Comparison of ENCODE assay signal across 19 cellular contexts in genomic region chr1:178076607-178077006, GRCh38. TPM values are rescaled to one million over a fixed set of nuclear protein-coding genes. Genes with fewer than 3 reads are reported as not detected.
A peak's percentile ranks its signal among the peaks of the same experiment; 100 is the strongest.
DNase-seq lines count a peak whose midpoint lies in the region; ATAC-seq and TF ChIP-seq lines count a peak whose summit lies in the region.
"Had no signal": no experiment of that assay in that cellular context is flagged by ENCODE, and none has a peak within 500 bp of the region (broad histone marks: within the 10 kb centered on the region; RNA-seq: fewer than 3 reads in every experiment).

No MANE protein-coding gene starts in this region.

- peaks cover 8% of the 10 kb centered on the region for H3K4me1 Mint-ChIP-seq in WTC11
- H3K4me1 Mint-ChIP-seq: CD14-positive monocyte; CD4-positive, alpha-beta memory T cell; CD4-positive, CD25-positive, alpha-beta regulatory T cell; CD8-positive, alpha-beta memory T cell had no signal

- H3K9me3 Mint-ChIP-seq in WTC11, result no peaks in the 10 kb centered on the region

- no peak overlapping the region for H2AFZ ChIP-seq in smooth muscle cell (ENCODE audit: low read depth)

- POLR2A ChIA-PET in WTC11 (lab: Charles Lee), result interaction anchor here (0.7 kb wide), 1 partner anchor 24 kb away, joined by 5 read pairs; no protein-coding TSS in a partner anchor

- CTCF ChIA-PET in WTC11 (lab: Charles Lee), result no interaction called here

- H3K9me3 ChIP-seq in smooth muscle cell (replicated peaks; ENCODE audit: low read depth), result no peaks in the 10 kb centered on the region
- H3K9me3 ChIP-seq: BE2C, BLaER1 had no signal

- WGBS in smooth muscle cell (ENCODE audit: low lambda C conversion rate), result 67% methylated on average over 2 of the region's 2 CpGs

- H3K4me2 ChIP-seq in smooth muscle cell, result no peak overlapping the region
- H3K4me2 ChIP-seq: BLaER1 had no signal

- peak overlapping the region; percentile 36; the same call in 1 of the 2 replicates for H3K27ac Mint-ChIP-seq in WTC11
- H3K27ac Mint-ChIP-seq: CD14-positive monocyte; CD4-positive, alpha-beta memory T cell; CD4-positive, CD25-positive, alpha-beta regulatory T cell; CD8-positive, alpha-beta memory T cell had no signal

- H4K20me1 ChIP-seq in smooth muscle cell (ENCODE audit: low read depth), result no peaks in the 10 kb centered on the region
- H4K20me1 ChIP-seq: BLaER1 had no signal

- H3K27me3 ChIP-seq in smooth muscle cell (ENCODE audit: low read depth), result no peaks in the 10 kb centered on the region
- H3K27me3 ChIP-seq: BE2C, BLaER1 had no signal

- ATAC-seq in WTC11, result no peak

- no peaks in the 10 kb centered on the region for H3K79me2 ChIP-seq in smooth muscle cell (ENCODE audit: low read depth)

- no peaks in the 10 kb centered on the region for H3K4me1 ChIP-seq in smooth muscle cell (ENCODE audit: low read depth)
- H3K4me1 ChIP-seq: BE2C, BLaER1 had no signal

- no peak overlapping the region for H3K4me3 ChIP-seq in smooth muscle cell
- H3K4me3 ChIP-seq: BLaER1 had no signal

- in situ Hi-C loops in Caki2 (cut with HindIII; ENCODE audit: low pct_unique_long_range_greater_than_20kb, low sequenced_read_pairs), result loop anchor here (25.0 kb wide), 1 partner anchor 211 kb away; no protein-coding TSS in a partner anchor

- no peak overlapping the region for H3K4me3 Mint-ChIP-seq in WTC11
- H3K4me3 Mint-ChIP-seq: CD14-positive monocyte; CD4-positive, alpha-beta memory T cell; CD4-positive, CD25-positive, alpha-beta regulatory T cell; CD8-positive, alpha-beta memory T cell had no signal

- H3F3A ChIP-seq in smooth muscle cell (ENCODE audit: low read depth), result no peaks in the 10 kb centered on the region

- no peak overlapping the region for H3K27ac ChIP-seq in smooth muscle cell (ENCODE audit: low read depth)
- H3K27ac ChIP-seq: BLaER1 had no signal

- H3K36me3 ChIP-seq in smooth muscle cell (ENCODE audit: low read depth), result no peaks in the 10 kb centered on the region
- H3K36me3 ChIP-seq: BE2C, BLaER1 had no signal

- DNase-seq in Caki2 (ENCODE audit: low read depth) (peak; percentile 32), WTC11 (ENCODE audit: low spot score) (no peak), renal cortical epithelial cell (ENCODE audit: low read depth) (peak; percentile 52), GM20000 (ENCODE audit: low spot score) (no peak), smooth muscle cell (lab: John Stamatoyannopoulos, UW; ENCODE audit: unreplicated experiment) (no peak), T-helper 9 cell (no peak)
- DNase-seq: 8988T; ACHN; BE2C; C1 segment of cervical spinal cord; Calu3; CD4-positive, alpha-beta memory T cell; CD4-positive, CD25-positive, alpha-beta regulatory T cell; CD8-positive, alpha-beta memory T cell; COR-L47; DMS79 treated with DMSO at 0.1 percent for 48 hours; GF-D8 had no signal

- H3K27me3 Mint-ChIP-seq in WTC11 (ENCODE audit: low read depth), result no peaks in the 10 kb centered on the region
- H3K27me3 Mint-ChIP-seq: CD4-positive, CD25-positive, alpha-beta regulatory T cell; CD8-positive, alpha-beta memory T cell had no signal

- no peak overlapping the region for H3K9ac ChIP-seq in smooth muscle cell (ENCODE audit: low read depth)
- H3K9ac ChIP-seq: BLaER1 had no signal

- TF ChIP-seq CTCF in WTC11 (IDR thresholded peaks at IDR 0.05) (no peak), GM20000 (IDR thresholded peaks at IDR 0.05; ENCODE audit: extremely low read depth, missing control alignments) (no peak), smooth muscle cell (IDR thresholded peaks at IDR 0.05; ENCODE audit: borderline replicate concordance, insufficient read depth, poor library complexity, severe bottlenecking) (no peak)

- no peaks in the 10 kb centered on the region for H3K36me3 Mint-ChIP-seq in WTC11
- H3K36me3 Mint-ChIP-seq: CD14-positive monocyte; CD4-positive, alpha-beta memory T cell; CD4-positive, CD25-positive, alpha-beta regulatory T cell; CD8-positive, alpha-beta memory T cell had no signal

TF ChIP-seq in WTC11, 78 proteins besides CTCF, POLR2A, EP300 and RAD21:
- TF ChIP-seq USF1 (CRISPR knock-in tag; IDR thresholded peaks at IDR 0.05) (no peak), GABPB1 (CRISPR knock-in tag; IDR thresholded peaks at IDR 0.05) (no peak), ATF1 (CRISPR knock-in tag; IDR thresholded peaks at IDR 0.05) (no peak), ZNF121 (CRISPR knock-in tag; IDR thresholded peaks at IDR 0.05) (peak; percentile 2; the same call in 1 of the 2 replicates), OVOL2 (CRISPR knock-in tag; IDR thresholded peaks at IDR 0.05; ENCODE audit: borderline replicate concordance) (no peak), ATF6 (CRISPR knock-in tag; IDR thresholded peaks at IDR 0.05) (no peak)

RNA-seq across cellular contexts. Expression of gene RASAL2, which starts 17.3 kb away (rescaled TPM):
- total RNA-seq in Caki2 (2014; rRNA removed; shearing (Covaris generic); ENCODE audit: low replicate concordance), result 7.4 and 8.6 TPM in 2 replicates
- 25.7 to 29.5 TPM (median 27.5 TPM) in 3 replicates for total RNA-seq in WTC11 (2021)
- total RNA-seq in renal cortical epithelial cell, result 11.3 and 28.6 TPM in 2 replicates
- total RNA-seq in smooth muscle cell, result 17.6 and 18.6 TPM in 2 replicates
- 4.3 and 8.3 TPM in 2 replicates for polyA plus RNA-seq in smooth muscle cell
- total RNA-seq: CD4-positive, CD25-positive, alpha-beta regulatory T cell had no signal
- polyA plus RNA-seq: CD4-positive, alpha-beta memory T cell; CD4-positive, CD25-positive, alpha-beta regulatory T cell; CD8-positive, alpha-beta memory T cell had no signal

Comparison
In these comparisons a context has a peak if more than half of its experiments do, and no peak if none do; other contexts are left out.
1. DNase-seq: peak in Caki2 (single experiment) and renal cortical epithelial cell (single experiment); none in WTC11 (single experiment), GM20000 (single experiment), smooth muscle cell (single experiment) and T-helper 9 cell (single experiment).